Comparison of ENCODE assay signal across 8 cellular contexts in genomic region chr2:210502997-210503621, GRCh38. TPM values are rescaled to one million over a fixed set of nuclear protein-coding genes. Genes with fewer than 3 reads are reported as not detected.
DNase-seq lines count a peak whose midpoint lies in the region; ATAC-seq and TF ChIP-seq lines count a peak whose summit lies in the region.

No MANE protein-coding gene starts in this region.

- no peak overlapping the region for H3K27ac ChIP-seq in CD4-positive, alpha-beta T cell (ENCODE audit: low read depth, low read length)

- peaks cover 5% of the 10 kb centered on the region for H3K36me3 Mint-ChIP-seq in CD4-positive, alpha-beta T cell (ENCODE audit: low read depth)
- peaks cover 9% of the 10 kb centered on the region for H3K36me3 Mint-ChIP-seq in activated T-cell treated with anti-CD3 and anti-CD28 coated beads, Interleukin-2, amount 50 U/mL, for 24 hours (ENCODE audit: low read depth)
- peaks cover 4% of the 10 kb centered on the region for H3K36me3 Mint-ChIP-seq in osteocyte (ENCODE audit: unreplicated experiment)

- intact Hi-C loops in CD4-positive, alpha-beta T cell (cut with DNase I, micrococcal nuclease) = no loop called here

- no peak for ATAC-seq in CD4-positive, alpha-beta T cell (ENCODE audit: poor library complexity)
- ATAC-seq in GM18867 (IDR thresholded peaks at IDR 0.05; ENCODE audit: unreplicated experiment) = peak; percentile 89
- peak; percentile 86 for ATAC-seq in HG03066 (IDR thresholded peaks at IDR 0.05; ENCODE audit: low read depth, unreplicated experiment)

- no peaks in the 10 kb centered on the region for H3K4me1 Mint-ChIP-seq in CD4-positive, alpha-beta T cell (ENCODE audit: low read depth)
- peaks cover 6% of the 10 kb centered on the region for H3K4me1 Mint-ChIP-seq in activated T-cell treated with anti-CD3 and anti-CD28 coated beads, Interleukin-2, amount 50 U/mL, for 24 hours (ENCODE audit: low read depth)
- no peaks in the 10 kb centered on the region for H3K4me1 Mint-ChIP-seq in osteocyte (ENCODE audit: unreplicated experiment)

- H3K27me3 ChIP-seq in CD4-positive, alpha-beta T cell (ENCODE audit: control insufficient read depth, insufficient read depth, low read length) = no peaks in the 10 kb centered on the region

- no peak overlapping the region for H3K27ac Mint-ChIP-seq in CD4-positive, alpha-beta T cell
- H3K27ac Mint-ChIP-seq in activated T-cell treated with anti-CD3 and anti-CD28 coated beads, Interleukin-2, amount 50 U/mL, for 24 hours = no peak overlapping the region
- no peak overlapping the region for H3K27ac Mint-ChIP-seq in osteocyte (ENCODE audit: unreplicated experiment)

- peaks cover 3% of the 10 kb centered on the region for H3K9me3 ChIP-seq in CD4-positive, alpha-beta T cell (ENCODE audit: control insufficient read depth, low read length)

- peaks cover 41% of the 10 kb centered on the region for H3K27me3 Mint-ChIP-seq in CD4-positive, alpha-beta T cell
- peaks cover 39% of the 10 kb centered on the region for H3K27me3 Mint-ChIP-seq in activated T-cell treated with anti-CD3 and anti-CD28 coated beads, Interleukin-2, amount 50 U/mL, for 24 hours
- no peaks in the 10 kb centered on the region for H3K27me3 Mint-ChIP-seq in osteocyte (ENCODE audit: unreplicated experiment)

- peak in 1 of 10 experiments; percentile 5 for DNase-seq in CD4-positive, alpha-beta T cell
- peak; percentile 63 for DNase-seq in NCI-H2227 (lab: John Stamatoyannopoulos, UW; ENCODE audit: unreplicated experiment)
- DNase-seq in activated T-cell treated with anti-CD3 and anti-CD28 coated beads, Interleukin-2, amount 50 U/mL, for 24 hours = no peak
- DNase-seq in glomerular endothelial cell (ENCODE audit: extremely low read depth, low read depth, low spot score) = peak; percentile 23
- no peak for DNase-seq in osteocyte (ENCODE audit: extremely low spot score, unreplicated experiment)
- no peak for DNase-seq in GOT3 (lab: John Stamatoyannopoulos, UW)

- H3K4me3 Mint-ChIP-seq in CD4-positive, alpha-beta T cell = no peak overlapping the region
- peak overlapping the region; percentile 51 for H3K4me3 Mint-ChIP-seq in activated T-cell treated with anti-CD3 and anti-CD28 coated beads, Interleukin-2, amount 50 U/mL, for 24 hours
- no peak overlapping the region for H3K4me3 Mint-ChIP-seq in osteocyte (ENCODE audit: unreplicated experiment)

- CTCF ChIA-PET in CD4-positive, alpha-beta T cell (lab: Charles Lee) = interaction anchor here (1.1 to 2.1 kb wide), 5 partner anchors 9 to 82 kb away, joined by 3 to 8 read pairs (median 3); no protein-coding TSS in a partner anchor

- POLR2A ChIA-PET in CD4-positive, alpha-beta T cell (lab: Charles Lee) = no interaction called here

- TF ChIP-seq CTCF in CD4-positive, alpha-beta T cell (IDR thresholded peaks at IDR 0.05) = peak; percentile 83
- TF ChIP-seq CTCF in osteocyte (IDR thresholded peaks at IDR 0.05) = peak; percentile 78

- H3K9me3 Mint-ChIP-seq in CD4-positive, alpha-beta T cell = peaks cover 15% of the 10 kb centered on the region
- H3K9me3 Mint-ChIP-seq in activated T-cell treated with anti-CD3 and anti-CD28 coated beads, Interleukin-2, amount 50 U/mL, for 24 hours = peaks cover 11% of the 10 kb centered on the region
- peaks cover 11% of the 10 kb centered on the region for H3K9me3 Mint-ChIP-seq in osteocyte (ENCODE audit: unreplicated experiment)

RNA-seq across cellular contexts. Expression of gene LANCL1, which starts 26.6 kb away (rescaled TPM):
- 10 to 100 TPM; 22.4 to 23.3 TPM for total RNA-seq in CD4-positive, alpha-beta T cell
- total RNA-seq in glomerular endothelial cell (22.9 and 27.8 TPM in 2 replicates), osteocyte (65.2 and 67.3 TPM in 2 replicates)

RNA-seq across cellular contexts. Expression of gene CPS1, which starts 53.3 kb away (rescaled TPM):
- total RNA-seq in CD4-positive, alpha-beta T cell = under 1 TPM; 0.41 to 0.67 TPM
- 0.34 and 0.53 TPM in 2 replicates for total RNA-seq in glomerular endothelial cell
- 17.9 and 22.3 TPM in 2 replicates for total RNA-seq in osteocyte

Comparison
In these comparisons a context has a peak if more than half of its experiments do, and no peak if none do; other contexts are left out.
1. DNase-seq: peak in NCI-H2227 (single experiment) and glomerular endothelial cell (single experiment); none in activated T-cell treated with anti-CD3 and anti-CD28 coated beads, Interleukin-2, amount 50 U/mL, for 24 hours (single experiment), osteocyte (single experiment) and GOT3 (single experiment).
2. RNA of gene CPS1, which starts 53.3 kb away (total RNA-seq): 17.9 to 22.3 TPM in osteocyte; 0.41 to 0.67 TPM in CD4-positive, alpha-beta T cell and 0.34 to 0.53 TPM in glomerular endothelial cell; every median in the first group is over 10 times any median in the second.